ENCODE assay signal across 8 cellular contexts in the genomic region with DNA sequence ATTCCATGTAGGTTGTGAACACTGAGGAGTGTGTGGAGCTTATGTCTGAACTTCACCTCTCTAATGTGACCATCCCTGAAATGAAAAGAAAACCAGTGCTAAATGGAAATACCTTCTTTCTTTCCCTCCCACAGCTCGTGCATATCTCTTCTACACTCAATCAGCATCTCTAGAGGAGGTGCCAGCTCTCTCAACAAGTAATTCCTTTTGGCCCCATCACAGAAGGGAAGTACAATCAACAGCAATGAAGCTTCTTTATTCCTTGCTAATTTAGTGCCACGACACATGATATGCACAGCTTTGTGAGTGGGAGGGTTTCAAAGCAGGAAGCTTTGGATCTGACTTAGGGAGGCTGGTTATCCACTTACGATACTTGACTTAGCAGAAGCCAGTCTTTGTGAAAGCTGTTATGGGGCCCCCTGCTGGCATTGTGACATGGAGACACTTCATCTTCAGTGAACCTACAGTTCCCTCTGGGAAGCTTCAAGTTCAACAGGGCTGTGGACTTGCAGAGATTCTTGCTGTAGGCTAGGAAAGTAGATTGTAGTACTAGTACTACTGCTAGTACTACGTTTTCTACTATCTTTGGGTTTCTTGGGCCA.
DNase-seq lines count a peak whose midpoint lies in the region; ATAC-seq and TF ChIP-seq lines count a peak whose summit lies in the region.

No MANE protein-coding gene starts in this region.

- peak; percentile 77 for ATAC-seq in GM18511 (IDR thresholded peaks at IDR 0.05; ENCODE audit: unreplicated experiment)
- ATAC-seq in HG02623 (IDR thresholded peaks at IDR 0.05; ENCODE audit: unreplicated experiment) = no peak
- ATAC-seq in GM19455 (IDR thresholded peaks at IDR 0.05; ENCODE audit: unreplicated experiment) = no peak

- peak; percentile 86 for TF ChIP-seq CTCF in epithelial cell of proximal tubule (conservative IDR thresholded peaks at IDR 0.05; ENCODE audit: low read depth, low read length)

- no peak overlapping the region for H3K4me3 ChIP-seq in epithelial cell of proximal tubule (ENCODE audit: low read depth, low read length)

- DNase-seq in AG08396 (ENCODE audit: low spot score) = peak; percentile 44
- DNase-seq in LoVo (ENCODE audit: low spot score) = peak; percentile 15
- DNase-seq in T-helper 1 cell = peak in 3 of 5 donors; percentile 11 to 26 (median 15)
- DNase-seq in epithelial cell of proximal tubule (ENCODE audit: low read depth) = peak; percentile 10
- peak; percentile 82 for DNase-seq in myocyte (ENCODE audit: low read depth)

Comparison
In these comparisons a context has a peak if more than half of its experiments do, and no peak if none do; other contexts are left out.
1. DNase-seq: peak in every context shown above with its lines; median percentile 82 in myocyte; 44 in AG08396; 15 in LoVo; 15 in T-helper 1 cell; 10 in epithelial cell of proximal tubule.